In the genomic region with DNA sequence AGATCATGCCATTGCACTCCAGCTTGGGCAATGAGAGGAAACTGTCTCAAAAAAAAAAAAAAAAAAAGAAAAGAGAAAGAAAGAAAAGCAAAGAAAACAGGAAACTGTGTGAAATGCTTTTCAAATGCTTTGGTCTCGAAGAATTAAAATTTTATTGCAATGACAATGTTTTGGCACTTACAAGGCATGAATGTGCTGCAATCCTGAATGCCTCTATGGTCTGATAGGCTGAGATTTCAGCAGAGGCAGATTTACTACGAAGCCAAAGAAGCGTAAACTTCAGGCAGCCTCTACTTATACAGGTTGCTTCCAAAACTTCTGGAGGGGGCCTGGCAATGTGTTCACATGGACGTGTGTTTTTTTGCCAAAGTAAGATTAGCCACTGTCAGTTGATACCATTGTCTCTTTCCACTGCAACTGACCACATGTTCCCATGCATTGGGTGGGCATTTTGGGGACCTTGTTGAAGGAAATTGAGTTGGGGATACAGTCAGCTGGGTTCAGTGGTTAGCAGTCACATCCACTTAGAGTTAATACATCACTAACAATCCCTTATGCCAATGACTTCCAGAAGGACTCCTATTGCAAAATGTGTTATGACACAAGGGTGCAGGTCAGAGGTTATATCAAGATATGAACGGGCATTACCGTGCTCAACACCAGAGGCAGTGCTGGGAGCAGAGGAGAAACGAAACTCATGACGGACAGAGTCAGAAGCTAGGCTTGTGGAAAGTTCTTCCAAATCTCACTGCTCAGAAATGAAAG, we compare ENCODE assay signal across 1 cellular context.
TF ChIP-seq lines count a peak whose summit lies in the region.

No MANE protein-coding gene starts in this region.

TF ChIP-seq in GM23338, 12 proteins besides CTCF, POLR2A, EP300 and RAD21 (continued from another document):
- TF ChIP-seq ZNF462 (CRISPR knock-in tag; IDR thresholded peaks at IDR 0.05) (no peak), CREB1 (CRISPR knock-in tag; IDR thresholded peaks at IDR 0.05; ENCODE audit: low read depth) (no peak), STAT1 (IDR thresholded peaks at IDR 0.05; ENCODE audit: unreplicated experiment) (no peak), EZH2phosphoT487 (IDR thresholded peaks at IDR 0.05; ENCODE audit: unreplicated experiment) (no peak), REST (IDR thresholded peaks at IDR 0.05; ENCODE audit: unreplicated experiment) (no peak), ZNF114 (CRISPR knock-in tag; IDR thresholded peaks at IDR 0.05) (no peak), POLR2AphosphoS5 (IDR thresholded peaks at IDR 0.05; ENCODE audit: low read depth) (no peak)
TF ChIP-seq in GM23338: peak in this region for 0.
